In the genomic region with DNA sequence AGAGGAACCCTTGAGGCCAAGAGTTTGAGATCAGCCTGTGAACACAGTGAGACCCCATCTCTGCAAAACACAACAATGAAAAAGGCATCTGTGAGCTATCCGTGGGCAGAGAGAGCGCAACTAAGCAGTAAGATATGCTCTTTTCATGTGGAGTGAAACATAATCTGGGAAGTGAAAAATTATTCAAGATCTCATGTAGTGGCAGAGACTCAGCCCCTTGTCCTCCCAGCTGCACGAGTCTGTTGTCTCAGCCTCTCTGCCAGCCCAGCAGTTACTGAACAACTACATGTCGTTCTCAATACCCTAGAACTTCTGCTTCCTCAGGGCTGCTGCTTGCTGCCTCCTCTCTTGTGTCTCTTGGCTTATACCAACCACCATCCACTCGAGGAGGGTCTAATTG, we compare ENCODE assay signal across 29 cellular contexts.
DNase-seq lines count a peak whose midpoint lies in the region; ATAC-seq and TF ChIP-seq lines count a peak whose summit lies in the region.
"Had no signal": no experiment of that assay in that cellular context is flagged by ENCODE, and none has a peak within 500 bp of the region (broad histone marks: within the 10 kb centered on the region; RNA-seq: fewer than 3 reads in every experiment).

No MANE protein-coding gene starts in this region.

- H3K4me3 Mint-ChIP-seq in endothelial cell (ENCODE audit: unreplicated experiment): peak overlapping the region; percentile 56
- no peak overlapping the region for H3K4me3 Mint-ChIP-seq in stimulated activated effector memory CD8-positive, alpha-beta T cell treated with anti-CD3 and anti-CD28 coated beads, Interleukin-12 subunit alpha, Interleukin-12 subunit beta, amount 100 ng/mL, for 72 hours
- H3K4me3 Mint-ChIP-seq: activated CD8-positive, alpha-beta memory T cell treated with anti-CD3 and anti-CD28 coated beads, Interleukin-2, amount 10 ng/mL, durations not matched to agents 7 days and 5 days; brain; natural killer cell; T-helper 17 cell; type B pancreatic cell had no signal

- H3K36me3 Mint-ChIP-seq in endothelial cell (ENCODE audit: low read depth, unreplicated experiment): peaks cover 11% of the 10 kb centered on the region
- H3K36me3 Mint-ChIP-seq in stimulated activated effector memory CD8-positive, alpha-beta T cell treated with anti-CD3 and anti-CD28 coated beads, Interleukin-12 subunit alpha, Interleukin-12 subunit beta, amount 100 ng/mL, for 72 hours: no peaks in the 10 kb centered on the region
- H3K36me3 Mint-ChIP-seq: natural killer cell had no signal

- DNase-seq in Right ventricle myocardium superior (no peak), Right ventricle myocardium inferior (ENCODE audit: missing footprints) (no peak), endothelial cell (ENCODE audit: low spot score) (no peak)
- no peak for DNase-seq in stimulated activated effector memory CD8-positive, alpha-beta T cell treated with anti-CD3 and anti-CD28 coated beads, Interleukin-12 subunit alpha, Interleukin-12 subunit beta, amount 100 ng/mL, for 72 hours (ENCODE audit: low spot score in 2 of 2)
- no peak for DNase-seq in activated CD8-positive, alpha-beta memory T cell treated with anti-CD3 and anti-CD28 coated beads for 24 hours
- DNase-seq in activated CD4-positive, alpha-beta T cell treated with anti-CD3 and anti-CD28 coated beads, Interleukin-2, amount 50 U/mL, for 1 hour: no peak
- DNase-seq: ACHN; activated CD4-positive, alpha-beta T cell treated with anti-CD3 and anti-CD28 coated beads for 4 hours; activated CD8-positive, alpha-beta memory T cell treated with anti-CD3 and anti-CD28 coated beads, Interleukin-2, amount 10 ng/mL, durations not matched to agents 7 days and 5 days; activated naive CD4-positive, alpha-beta T cell; activated T-cell treated with anti-CD3 and anti-CD28 coated beads, Interleukin-2, amount 50 U/mL, for 48 hours; hippocampal formation; lower lobe of right lung; mucosa of descending colon; natural killer cell; NCI-H146; NCI-H2107; NCI-H446 treated with DMSO at 0.1 percent for 48 hours; NCI-H82; occipital lobe; SHP77; stimulated activated CD4-positive, alpha-beta T cell treated with anti-CD3 and anti-CD28 coated beads, Interleukin-15, amount 100 ng/mL, for 24 hours; stimulated activated CD4-positive, alpha-beta T cell treated with anti-CD3 and anti-CD28 coated beads, Interleukin-4, amount 100 ng/mL, for 4 hours; T-helper 17 cell had no signal

- H3K9me3 ChIP-seq in OCI-LY3 (ENCODE audit: insufficient read depth, low read length): peaks cover 4% of the 10 kb centered on the region; the same call in 1 of the 2 replicates
- H3K9me3 ChIP-seq: HAP-1, lower lobe of right lung had no signal

- H2AFZ ChIP-seq in OCI-LY3 (ENCODE audit: low read depth, low read length): peak overlapping the region; percentile 64

- no peaks in the 10 kb centered on the region for H4K20me1 ChIP-seq in OCI-LY3 (ENCODE audit: insufficient read depth, low read length)

- peak overlapping the region; percentile 92 for H3K27ac ChIP-seq in OCI-LY3 (ENCODE audit: low read length)
- H3K27ac ChIP-seq: lower lobe of right lung had no signal

- H3K27me3 ChIP-seq in OCI-LY3 (ENCODE audit: low read depth, low read length): no peaks in the 10 kb centered on the region

- peaks cover 33% of the 10 kb centered on the region for H3K4me1 Mint-ChIP-seq in endothelial cell (ENCODE audit: unreplicated experiment)
- H3K4me1 Mint-ChIP-seq in stimulated activated effector memory CD8-positive, alpha-beta T cell treated with anti-CD3 and anti-CD28 coated beads, Interleukin-12 subunit alpha, Interleukin-12 subunit beta, amount 100 ng/mL, for 72 hours: peaks cover 43% of the 10 kb centered on the region

- TF ChIP-seq CTCF in OCI-LY3 (IDR thresholded peaks at IDR 0.05; ENCODE audit: low read depth, low read length) (no peak), endothelial cell (IDR thresholded peaks at IDR 0.05; ENCODE audit: unreplicated experiment) (no peak)

- H3K27ac Mint-ChIP-seq in endothelial cell (ENCODE audit: unreplicated experiment): no peak overlapping the region
- H3K27ac Mint-ChIP-seq in stimulated activated effector memory CD8-positive, alpha-beta T cell treated with anti-CD3 and anti-CD28 coated beads, Interleukin-12 subunit alpha, Interleukin-12 subunit beta, amount 100 ng/mL, for 72 hours: peak overlapping the region; percentile 65
- H3K27ac Mint-ChIP-seq: activated CD8-positive, alpha-beta memory T cell treated with anti-CD3 and anti-CD28 coated beads, Interleukin-2, amount 10 ng/mL, durations not matched to agents 7 days and 5 days; T-helper 17 cell; type B pancreatic cell had no signal

- peaks cover 49% of the 10 kb centered on the region for H3K4me1 ChIP-seq in OCI-LY3 (ENCODE audit: low read length)

- no peaks in the 10 kb centered on the region for H3K79me2 ChIP-seq in OCI-LY3 (ENCODE audit: low read length)

- peaks cover 7% of the 10 kb centered on the region for H3K36me3 ChIP-seq in OCI-LY3 (replicated peaks; ENCODE audit: low read depth, low read length)
- H3K36me3 ChIP-seq: HAP-1, lower lobe of right lung had no signal

- no peaks in the 10 kb centered on the region for H3K9me3 Mint-ChIP-seq in endothelial cell (ENCODE audit: unreplicated experiment)
- peaks cover 5% of the 10 kb centered on the region for H3K9me3 Mint-ChIP-seq in stimulated activated effector memory CD8-positive, alpha-beta T cell treated with anti-CD3 and anti-CD28 coated beads, Interleukin-12 subunit alpha, Interleukin-12 subunit beta, amount 100 ng/mL, for 72 hours

- H3K4me2 ChIP-seq in OCI-LY3 (ENCODE audit: low read length): peak overlapping the region; percentile 74

- peak overlapping the region; percentile 53 for H3K9ac ChIP-seq in OCI-LY3 (ENCODE audit: low read length)

- ATAC-seq in Right ventricle myocardium superior (ENCODE audit: poor library complexity) (peak; percentile 45), Right ventricle myocardium inferior (no peak), GM21723 (IDR thresholded peaks at IDR 0.05; ENCODE audit: unreplicated experiment) (no peak)
- no peak for ATAC-seq in stimulated activated effector memory CD8-positive, alpha-beta T cell treated with anti-CD3 and anti-CD28 coated beads, Interleukin-12 subunit alpha, Interleukin-12 subunit beta, amount 100 ng/mL, for 72 hours
- ATAC-seq: activated CD8-positive, alpha-beta memory T cell treated with anti-CD3 and anti-CD28 coated beads, Interleukin-2, amount 10 ng/mL, durations not matched to agents 7 days and 5 days; lower lobe of right lung; mucosa of descending colon; natural killer cell; T-helper 17 cell had no signal

- H3K27me3 Mint-ChIP-seq in endothelial cell (ENCODE audit: unreplicated experiment): peaks cover 8% of the 10 kb centered on the region
- H3K27me3 Mint-ChIP-seq: activated CD8-positive, alpha-beta memory T cell treated with anti-CD3 and anti-CD28 coated beads, Interleukin-2, amount 10 ng/mL, durations not matched to agents 7 days and 5 days; T-helper 17 cell; type B pancreatic cell had no signal

- peak overlapping the region; percentile 42 for H3K4me3 ChIP-seq in OCI-LY3 (ENCODE audit: low read length)
- H3K4me3 ChIP-seq: HAP-1, lower lobe of right lung, mucosa of descending colon had no signal

- intact Hi-C loops in Right ventricle myocardium superior (cut with DNase I) (no loop called here), Right ventricle myocardium inferior (cut with DNase I) (no loop called here)
